8 cellular contexts compared by ENCODE assay signal in genomic region chr2:139162957-139163356, GRCh38.
"Had no signal": no experiment of that assay in that cellular context is flagged by ENCODE, and none has a peak within 500 bp of the region (broad histone marks: within the 10 kb centered on the region; RNA-seq: fewer than 3 reads in every experiment).

No MANE protein-coding gene starts in this region.

- DNase-seq: GM23248, H9, HCEC 1CT, KBM-7 had no signal

- H2AFZ ChIP-seq: GM23248 had no signal

- FAIRE-seq: H1, H54 had no signal

- H3K4me3 ChIP-seq: GM23248 had no signal

- H3K27ac ChIP-seq: GM23248, HL-60, KMS-11 had no signal

- H3K4me2 ChIP-seq: KMS-11 had no signal

- H3K9ac ChIP-seq: GM23248, KMS-11 had no signal
